9 cellular contexts compared by ENCODE assay signal in genomic region chr3:100993309-100993708, GRCh38. TPM values are rescaled to one million over a fixed set of nuclear protein-coding genes. Genes with fewer than 3 reads are reported as not detected.
A peak's percentile ranks its signal among the peaks of the same experiment; 100 is the strongest.
DNase-seq lines count a peak whose midpoint lies in the region; ATAC-seq, FAIRE-seq and TF ChIP-seq lines count a peak whose summit lies in the region.
"Had no signal": no experiment of that assay in that cellular context is flagged by ENCODE, and none has a peak within 500 bp of the region (broad histone marks: within the 10 kb centered on the region; RNA-seq: fewer than 3 reads in every experiment).

Gene ABI3BP (minus strand): TSS chr3:100993421. CDS start chr3:100993384, 37 bp downstream.

- peak within 1 kb of the TSS; percentile 37 for H3K4me3 ChIP-seq in ovary

- H3K4me1 Mint-ChIP-seq in T-helper 2 cell treated with Interferon-gamma antibody and Interleukin-4, amounts not matched to agents 5 μg/mL and 100 μg/mL, for 36 hours (ENCODE audit: low read depth) = no peaks in the 10 kb centered on the region

- no peaks in the 10 kb centered on the region for H3K36me3 Mint-ChIP-seq in T-helper 2 cell treated with Interferon-gamma antibody and Interleukin-4, amounts not matched to agents 5 μg/mL and 100 μg/mL, for 36 hours (ENCODE audit: low read depth)

- H3K9me3 ChIP-seq in ovary = no peaks in the 10 kb centered on the region

- no peak within 1 kb of the TSS for H3K4me3 Mint-ChIP-seq in T-helper 2 cell treated with Interferon-gamma antibody and Interleukin-4, amounts not matched to agents 5 μg/mL and 100 μg/mL, for 36 hours

- no peaks in the 10 kb centered on the region for H3K9me3 Mint-ChIP-seq in T-helper 2 cell treated with Interferon-gamma antibody and Interleukin-4, amounts not matched to agents 5 μg/mL and 100 μg/mL, for 36 hours

- TF ChIP-seq CTCF in foreskin keratinocyte (conservative IDR thresholded peaks at IDR 0.05) (no peak), ovary (IDR thresholded peaks at IDR 0.05) (no peak)

- no peak within 1 kb of the TSS for H3K27ac Mint-ChIP-seq in T-helper 2 cell treated with Interferon-gamma antibody and Interleukin-4, amounts not matched to agents 5 μg/mL and 100 μg/mL, for 36 hours

- peaks cover 9% of the 10 kb centered on the region for H3K27me3 Mint-ChIP-seq in T-helper 2 cell treated with Interferon-gamma antibody and Interleukin-4, amounts not matched to agents 5 μg/mL and 100 μg/mL, for 36 hours (ENCODE audit: low read depth)

- H3K36me3 ChIP-seq in ovary = no peaks in the 10 kb centered on the region

- intact Hi-C loops in ovary (cut with DNase I) = no loop called here

- FAIRE-seq in H54 (lab: Jason Lieb, UNC) = peak; percentile 78
- FAIRE-seq: islet of Langerhans had no signal

- H3K27me3 ChIP-seq in foreskin keratinocyte (no peaks in the 10 kb centered on the region), ovary (no peaks in the 10 kb centered on the region)

- TF ChIP-seq EP300 in ovary (IDR thresholded peaks at IDR 0.05) = no peak

- peak within 1 kb of the TSS; percentile 55 for H3K27ac ChIP-seq in foreskin keratinocyte
- H3K27ac ChIP-seq in ovary = peak within 1 kb of the TSS in 1 of 2 donors; percentile 75

- 1 to 4% (median 4%) methylated on average over 5 of the region's 5 CpGs for WGBS in ovary, 3 donors

- ATAC-seq in foreskin keratinocyte = peak; percentile 98
- ATAC-seq in GM18861 (IDR thresholded peaks at IDR 0.05; ENCODE audit: unreplicated experiment) = no peak
- no peak for ATAC-seq in GM19397 (IDR thresholded peaks at IDR 0.05; ENCODE audit: unreplicated experiment)

- peak; percentile 50 for DNase-seq in H54 (ENCODE audit: insufficient read length, low spot score)
- DNase-seq in T1000 (lab: John Stamatoyannopoulos, UW) = peak; percentile 35
- DNase-seq in foreskin keratinocyte = peak; percentile 40 to 71
- DNase-seq in ovary = peak; percentile 76 to 87 (median 79)
- no peak for DNase-seq in T-helper 2 cell treated with Interferon-gamma antibody and Interleukin-4, amounts not matched to agents 5 μg/mL and 100 μg/mL, for 36 hours (ENCODE audit: low spot score)
- no peak for DNase-seq in NCI-H446 (lab: John Stamatoyannopoulos, UW)

- peaks cover 10% of the 10 kb centered on the region for H3K4me1 ChIP-seq in foreskin keratinocyte
- peaks cover 1% of the 10 kb centered on the region for H3K4me1 ChIP-seq in ovary (ENCODE audit: insufficient read depth)

- TF ChIP-seq POLR2A in H54 (IDR thresholded peaks at IDR 0.05; ENCODE audit: low read depth, low read length) (peak; percentile 61), ovary (IDR thresholded peaks at IDR 0.05) (peak; percentile 59)

RNA-seq across cellular contexts. Expression of gene ABI3BP, which starts in this region (rescaled TPM):
- total RNA-seq in foreskin keratinocyte (2.0 and 2.7 TPM in 2 replicates), ovary (100 to 1,000 TPM in 3 of 7 donors, 10 to 100 TPM in 4; 31.1 to 165 (median 84.1) TPM)
- polyA plus RNA-seq in foreskin keratinocyte (0.62 and 0.68 TPM in 2 replicates), ovary (100 to 1,000 TPM in 1 of 2 donors, 10 to 100 TPM in 1; 62.5 to 229 TPM)

Comparison
In these comparisons a context has a peak if more than half of its experiments do, and no peak if none do; other contexts are left out.
1. RNA of gene ABI3BP (polyA plus RNA-seq): 62.5 to 229 TPM in ovary; 0.62 to 0.68 TPM in foreskin keratinocyte; every median in the first group is over 10 times any median in the second.
2. DNase-seq: peak in H54 (single experiment), T1000 (single experiment), foreskin keratinocyte (2 of 2) and ovary (5 of 5); none in T-helper 2 cell treated with Interferon-gamma antibody and Interleukin-4, amounts not matched to agents 5 μg/mL and 100 μg/mL, for 36 hours (single experiment) and NCI-H446 (0 of 2).